Comparison of ENCODE assay signal across 19 cellular contexts in genomic region chr5:31759925-31760324, GRCh38.
DNase-seq lines count a peak whose midpoint lies in the region; ATAC-seq, FAIRE-seq and TF ChIP-seq lines count a peak whose summit lies in the region.
"Had no signal": no experiment of that assay in that cellular context is flagged by ENCODE, and none has a peak within 500 bp of the region (broad histone marks: within the 10 kb centered on the region; RNA-seq: fewer than 3 reads in every experiment).

No MANE protein-coding gene starts in this region.

- TF ChIP-seq CTCF in upper lobe of right lung (IDR thresholded peaks at IDR 0.05): no peak

- H3K4me1 ChIP-seq in upper lobe of right lung: no peaks in the 10 kb centered on the region
- H3K4me1 ChIP-seq: A549, HAP-1 had no signal

- ATAC-seq in upper lobe of right lung: peak; percentile 63
- ATAC-seq: A549, GM23338 had no signal

- no peak overlapping the region for H3K27ac ChIP-seq in upper lobe of right lung
- H3K27ac ChIP-seq: A549, C4-2B had no signal

- FAIRE-seq in islet of Langerhans (lab: Jason Lieb, UNC): peak; percentile 41
- FAIRE-seq: A549, D721Med, G401.6, GM12891 had no signal

- H3K4me3 ChIP-seq in upper lobe of right lung: no peak overlapping the region
- H3K4me3 ChIP-seq: A549, GM23338, HAP-1 had no signal

- DNase-seq in NCI-H2227 treated with DMSO at 0.1 percent for 48 hours (lab: John Stamatoyannopoulos, UW) (peak; percentile 47), NCI-H345 treated with DMSO at 0.1 percent for 48 hours (lab: John Stamatoyannopoulos, UW; ENCODE audit: unreplicated experiment) (peak; percentile 21), upper lobe of right lung (no peak), NCI-H1930 (lab: John Stamatoyannopoulos, UW) (no peak)
- no peak for DNase-seq in activated CD4-positive, CD25-positive, alpha-beta regulatory T cell (lab: John Stamatoyannopoulos, UW)
- DNase-seq: BE2C; CD4-positive, alpha-beta memory T cell; COR-L47; DMS153; DMS79 treated with DMSO at 0.1 percent for 48 hours; EL had no signal

- no peaks in the 10 kb centered on the region for H3K9me3 ChIP-seq in upper lobe of right lung
- H3K9me3 ChIP-seq: A549, BE2C, HAP-1 had no signal

- no peaks in the 10 kb centered on the region for H3K27me3 ChIP-seq in upper lobe of right lung
- H3K27me3 ChIP-seq: BE2C had no signal

- intact Hi-C loops in upper lobe of right lung (cut with DNase I): no loop called here

- H3K36me3 ChIP-seq in upper lobe of right lung: no peaks in the 10 kb centered on the region
- H3K36me3 ChIP-seq: BE2C, HAP-1 had no signal

Comparison
In these comparisons a context has a peak if more than half of its experiments do, and no peak if none do; other contexts are left out.
1. DNase-seq: peak in NCI-H2227 treated with DMSO at 0.1 percent for 48 hours (single experiment) and NCI-H345 treated with DMSO at 0.1 percent for 48 hours (single experiment); none in upper lobe of right lung (single experiment), activated CD4-positive, CD25-positive, alpha-beta regulatory T cell (0 of 4) and NCI-H1930 (0 of 2).